8 cellular contexts compared by ENCODE assay signal in genomic region chr2:6864938-6865345, GRCh38. TPM values are rescaled to one million over a fixed set of nuclear protein-coding genes. Genes with fewer than 3 reads are reported as not detected.
A peak's percentile ranks its signal among the peaks of the same experiment; 100 is the strongest.
DNase-seq lines count a peak whose midpoint lies in the region; ATAC-seq and TF ChIP-seq lines count a peak whose summit lies in the region.

No MANE protein-coding gene starts in this region.

- POLR2A ChIA-PET in A673 (lab: Charles Lee; ENCODE audit: low non-redundant PET): no interaction called here

- H3K9me3 ChIP-seq in A673 (ENCODE audit: low read depth, low read length, poor library complexity, severe bottlenecking) (no peaks in the 10 kb centered on the region), iPS-20b (ENCODE audit: insufficient read depth, low read depth, low read length) (no peaks in the 10 kb centered on the region; the same call in 1 of the 2 replicates)

- H3K4me1 Mint-ChIP-seq in activated naive CD4-positive, alpha-beta T cell treated with anti-CD3 and anti-CD28 coated beads, Interleukin-2, amount 10 ng/mL, durations not matched to agents 7 days and 5 days: peaks cover 48% of the 10 kb centered on the region
- H3K4me1 Mint-ChIP-seq in stimulated activated naive CD8-positive, alpha-beta T cell treated with anti-CD3 and anti-CD28 coated beads, Interleukin-15, amount 100 ng/mL, for 72 hours: peaks cover 23% of the 10 kb centered on the region

- CTCF ChIA-PET in A673 (lab: Charles Lee): no interaction called here
- CTCF ChIA-PET in activated naive CD4-positive, alpha-beta T cell treated with anti-CD3 and anti-CD28 coated beads, Interleukin-2, amount 10 ng/mL, durations not matched to agents 7 days and 5 days (lab: Charles Lee): interaction anchor here (0.8 to 7.2 kb wide), 8 partner anchors 13 to 91 kb away, joined by 3 to 116 read pairs (median 4); partner anchors contain the start of genes RNF144A and RSAD2

- H3K9me3 Mint-ChIP-seq in activated naive CD4-positive, alpha-beta T cell treated with anti-CD3 and anti-CD28 coated beads, Interleukin-2, amount 10 ng/mL, durations not matched to agents 7 days and 5 days: peaks cover 21% of the 10 kb centered on the region
- H3K9me3 Mint-ChIP-seq in stimulated activated naive CD8-positive, alpha-beta T cell treated with anti-CD3 and anti-CD28 coated beads, Interleukin-15, amount 100 ng/mL, for 72 hours: peaks cover 8 to 10% of the 10 kb centered on the region in 2 donors

- H3K36me3 ChIP-seq in A673 (ENCODE audit: insufficient read depth, low read length, poor library complexity, severe bottlenecking) (peaks cover 3% of the 10 kb centered on the region), iPS-20b (ENCODE audit: insufficient read depth, low read depth, low read length) (no peaks in the 10 kb centered on the region)

- H3K4me3 ChIP-seq in A673 (ENCODE audit: low read depth, low read length, poor library complexity, severe bottlenecking): peak overlapping the region; percentile 70
- H3K4me3 ChIP-seq in iPS-20b (ENCODE audit: low read length): peak overlapping the region; percentile 59; the same call in 1 of the 2 replicates

- H3K9ac ChIP-seq in iPS-20b (ENCODE audit: low read depth, low read length): no peak overlapping the region

- H3K27ac ChIP-seq in A673 (ENCODE audit: low read depth, low read length, poor library complexity, severe bottlenecking) (peak overlapping the region; percentile 85), iPS-20b (ENCODE audit: low read length) (no peak overlapping the region)

- TF ChIP-seq CTCF in A673 (conservative IDR thresholded peaks at IDR 0.05; ENCODE audit: low read depth, low read length): no peak

- H3K27me3 ChIP-seq in A673 (replicated peaks; ENCODE audit: insufficient read depth, low read depth, low read length, poor library complexity) (no peaks in the 10 kb centered on the region), iPS-20b (ENCODE audit: insufficient read depth, low read length) (peaks cover 54% of the 10 kb centered on the region)

- H3K36me3 Mint-ChIP-seq in activated naive CD4-positive, alpha-beta T cell treated with anti-CD3 and anti-CD28 coated beads, Interleukin-2, amount 10 ng/mL, durations not matched to agents 7 days and 5 days: peaks cover 55% of the 10 kb centered on the region

- peaks cover 18% of the 10 kb centered on the region for H3K4me1 ChIP-seq in A673 (ENCODE audit: insufficient read depth, low read length, poor library complexity, severe bottlenecking)
- no peaks in the 10 kb centered on the region for H3K4me1 ChIP-seq in iPS-20b (ENCODE audit: insufficient read depth, low read length)

- ATAC-seq in GM19328 (IDR thresholded peaks at IDR 0.05; ENCODE audit: unreplicated experiment): peak; percentile 26
- peak; percentile 26 for ATAC-seq in HG03442 (IDR thresholded peaks at IDR 0.05; ENCODE audit: unreplicated experiment)
- peak; percentile 24 for ATAC-seq in stimulated activated naive CD8-positive, alpha-beta T cell treated with anti-CD3 and anti-CD28 coated beads, Interleukin-15, amount 100 ng/mL, for 72 hours

- no TSS peak for BruUV-seq in A673 (replicated peaks; lab: Mats Ljungman, UMichigan)

- peak overlapping the region; percentile 72 for H3K4me3 Mint-ChIP-seq in activated naive CD4-positive, alpha-beta T cell treated with anti-CD3 and anti-CD28 coated beads, Interleukin-2, amount 10 ng/mL, durations not matched to agents 7 days and 5 days
- H3K4me3 Mint-ChIP-seq in stimulated activated naive CD8-positive, alpha-beta T cell treated with anti-CD3 and anti-CD28 coated beads, Interleukin-15, amount 100 ng/mL, for 72 hours: peak overlapping the region; percentile 70 to 72

- H3K27me3 Mint-ChIP-seq in activated naive CD4-positive, alpha-beta T cell treated with anti-CD3 and anti-CD28 coated beads, Interleukin-2, amount 10 ng/mL, durations not matched to agents 7 days and 5 days: no peaks in the 10 kb centered on the region
- H3K27me3 Mint-ChIP-seq in stimulated activated naive CD8-positive, alpha-beta T cell treated with anti-CD3 and anti-CD28 coated beads, Interleukin-15, amount 100 ng/mL, for 72 hours: no peaks in the 10 kb centered on the region

- intact Hi-C loops in A673 (cut with micrococcal nuclease; ENCODE audit: unreplicated experiment): no loop called here

- DNase-seq in A673 (ENCODE audit: low spot score) (peak; percentile 1), germinal center (ENCODE audit: low spot score) (no peak), GM19238 (ENCODE audit: insufficient read length, low spot score) (no peak)
- DNase-seq in activated naive CD4-positive, alpha-beta T cell treated with anti-CD3 and anti-CD28 coated beads, Interleukin-2, amount 10 ng/mL, durations not matched to agents 7 days and 5 days: peak; percentile 43
- no peak for DNase-seq in stimulated activated naive CD8-positive, alpha-beta T cell treated with anti-CD3 and anti-CD28 coated beads, Interleukin-15, amount 100 ng/mL, for 72 hours

- peak overlapping the region; percentile 87 for H3K27ac Mint-ChIP-seq in activated naive CD4-positive, alpha-beta T cell treated with anti-CD3 and anti-CD28 coated beads, Interleukin-2, amount 10 ng/mL, durations not matched to agents 7 days and 5 days
- peak overlapping the region; percentile 13 to 43 for H3K27ac Mint-ChIP-seq in stimulated activated naive CD8-positive, alpha-beta T cell treated with anti-CD3 and anti-CD28 coated beads, Interleukin-15, amount 100 ng/mL, for 72 hours

RNA-seq across cellular contexts. Expression of gene CMPK2, which starts 0.8 kb away (rescaled TPM):
- 3.3 and 4.6 TPM in 2 replicates for total RNA-seq in A673 (2021)

RNA-seq across cellular contexts. Expression of gene RSAD2, which starts 12.6 kb away (rescaled TPM):
- total RNA-seq in A673 (2021): 2.1 and 2.2 TPM in 2 replicates

RNA-seq across cellular contexts. Expression of gene RNF144A, which starts 52.3 kb away (rescaled TPM):
- 13.6 and 19.6 TPM in 2 replicates for total RNA-seq in A673 (2021)

Comparison
In these comparisons a context has a peak if more than half of its experiments do, and no peak if none do; other contexts are left out.
1. DNase-seq: peak in A673 (single experiment) and activated naive CD4-positive, alpha-beta T cell treated with anti-CD3 and anti-CD28 coated beads, Interleukin-2, amount 10 ng/mL, durations not matched to agents 7 days and 5 days (single experiment); none in stimulated activated naive CD8-positive, alpha-beta T cell treated with anti-CD3 and anti-CD28 coated beads, Interleukin-15, amount 100 ng/mL, for 72 hours (0 of 2), germinal center (single experiment) and GM19238 (single experiment).
2. Peak in every context shown above with its lines, with median percentiles within 50 percentile points of each other: ATAC-seq.